1 cellular context compared by ENCODE assay signal in genomic region chr17:44200478-44201155, GRCh38.
TF ChIP-seq lines count a peak whose summit lies in the region.

No MANE protein-coding gene starts in this region.

TF ChIP-seq in HepG2, 621 proteins besides CTCF, POLR2A, EP300 and RAD21 (continued from another document):
- TF ChIP-seq PBX2 (CRISPR knock-in tag; IDR thresholded peaks at IDR 0.05) (no peak), ZNF512B (CRISPR knock-in tag; IDR thresholded peaks at IDR 0.05; ENCODE audit: borderline replicate concordance) (no peak), RFXANK (CRISPR knock-in tag; IDR thresholded peaks at IDR 0.05) (no peak), ZNF275 (CRISPR knock-in tag; IDR thresholded peaks at IDR 0.05; ENCODE audit: borderline replicate concordance) (no peak), RFX1 (IDR thresholded peaks at IDR 0.05) (no peak), ZNF430 (CRISPR knock-in tag; IDR thresholded peaks at IDR 0.05) (peak; percentile 56; the same call in 1 of the 2 replicates), ZNF672 (CRISPR knock-in tag; IDR thresholded peaks at IDR 0.05) (no peak), ZHX2 (IDR thresholded peaks at IDR 0.05; ENCODE audit: low read depth) (no peak), ZHX2 (CRISPR knock-in tag; IDR thresholded peaks at IDR 0.05; ENCODE audit: borderline replicate concordance) (no peak), SNAPC4 (CRISPR knock-in tag; IDR thresholded peaks at IDR 0.05) (no peak), ZFP1 (CRISPR knock-in tag; IDR thresholded peaks at IDR 0.05) (no peak), WIZ (CRISPR knock-in tag; IDR thresholded peaks at IDR 0.05) (no peak), DR1 (CRISPR knock-in tag; IDR thresholded peaks at IDR 0.05) (no peak), ZFP36 (IDR thresholded peaks at IDR 0.05; ENCODE audit: borderline replicate concordance, low read depth, low read length, partially characterized antibody) (no peak), MEIS1 (CRISPR knock-in tag; IDR thresholded peaks at IDR 0.05; ENCODE audit: borderline replicate concordance) (peak; percentile 61; the same call in 1 of the 2 replicates), CREB3 (CRISPR knock-in tag; IDR thresholded peaks at IDR 0.05) (no peak), ZNF44 (CRISPR knock-in tag; IDR thresholded peaks at IDR 0.05) (no peak), RBAK (CRISPR knock-in tag; IDR thresholded peaks at IDR 0.05) (peak; percentile 44; the same call in 1 of the 2 replicates), THAP8 (CRISPR knock-in tag; IDR thresholded peaks at IDR 0.05; ENCODE audit: borderline replicate concordance) (no peak), SMAD3 (CRISPR knock-in tag; IDR thresholded peaks at IDR 0.05) (no peak), CHD4 (IDR thresholded peaks at IDR 0.05; ENCODE audit: borderline replicate concordance, low read length) (no peak), ZNF652 (CRISPR knock-in tag; IDR thresholded peaks at IDR 0.05; ENCODE audit: borderline replicate concordance, low read depth) (no peak), TARDBP (CRISPR knock-in tag; IDR thresholded peaks at IDR 0.05) (peak; percentile 24)
